8 cellular contexts compared by ENCODE assay signal in the genomic region with DNA sequence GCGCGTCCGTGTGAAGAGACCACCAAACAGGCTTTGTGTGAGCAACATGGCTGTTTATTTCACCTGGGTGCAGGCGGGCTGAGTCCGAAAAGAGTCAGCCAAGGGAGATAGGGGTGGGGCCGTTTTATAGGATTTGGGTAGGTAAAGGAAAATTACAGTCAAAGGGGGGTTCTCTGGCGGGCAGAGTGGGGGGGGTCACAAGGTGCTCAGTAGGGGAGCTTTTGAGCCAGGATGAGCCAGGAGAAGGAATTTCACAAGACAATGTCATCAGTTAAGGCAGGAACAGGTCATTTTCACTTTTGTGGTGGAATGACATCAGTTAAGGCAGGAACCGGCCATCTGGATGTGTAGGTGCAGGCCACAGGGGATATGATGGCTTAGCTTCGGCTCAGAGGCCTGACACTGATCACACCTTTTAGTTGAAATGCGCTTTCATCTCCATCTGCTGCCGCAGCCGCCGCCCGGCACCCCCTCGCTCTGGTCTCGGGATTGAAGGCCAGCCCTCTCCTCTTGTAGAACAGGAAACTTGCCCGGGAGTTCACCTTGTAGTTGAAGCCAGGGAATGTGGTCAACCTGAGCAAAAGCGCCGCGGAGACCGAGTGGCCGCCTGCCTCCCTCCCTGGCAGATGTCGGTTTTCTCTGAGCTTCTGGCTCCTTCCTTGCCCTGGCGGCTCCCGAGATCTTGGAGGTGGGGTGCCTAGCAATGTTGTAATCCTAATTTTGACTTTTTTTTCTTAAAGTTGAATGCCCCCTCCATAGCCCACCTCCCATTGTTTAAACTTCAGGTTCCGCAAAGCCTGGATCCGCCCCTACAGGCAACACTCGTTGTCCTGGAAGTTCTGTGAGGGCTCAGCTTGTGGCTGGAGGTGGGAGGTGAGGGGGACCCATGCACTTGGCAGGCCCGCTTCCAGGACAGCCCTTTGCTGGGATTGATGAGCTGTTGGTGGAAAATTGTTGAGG. TPM values are rescaled to one million over a fixed set of nuclear protein-coding genes. Genes with fewer than 3 reads are reported as not detected.
DNase-seq lines count a peak whose midpoint lies in the region; ATAC-seq and TF ChIP-seq lines count a peak whose summit lies in the region.
"Not testable (repeated sequence)": the region's sequence is repeated elsewhere in the genome, so short reads cannot be mapped to it uniquely, and the experiment has no call there.

No MANE protein-coding gene starts in this region.

- not testable (repeated sequence) for H3K9me3 ChIP-seq in T-helper 17 cell (ENCODE audit: control insufficient read depth, low read length, poor library complexity, severe bottlenecking); right lobe of liver; parathyroid adenoma (ENCODE audit: control insufficient read depth, low read length)

- H3K27me3 Mint-ChIP-seq in Calu3 (ENCODE audit: unreplicated experiment); T-helper 17 cell; brain; type B pancreatic cell: not testable (repeated sequence)

- not testable (repeated sequence) for ATAC-seq in T-helper 17 cell
- peak; percentile 14 to 42 (median 24) for ATAC-seq in right lobe of liver

- H3K4me2 ChIP-seq in parathyroid adenoma (ENCODE audit: low read length): peak overlapping the region; percentile 88

- H3K27me3 ChIP-seq in right lobe of liver; parathyroid adenoma (ENCODE audit: control insufficient read depth, insufficient read depth, low read length): not testable (repeated sequence)

- peak overlapping the region; percentile 75 to 89 (median 78) for H3K27ac ChIP-seq in right lobe of liver
- peak overlapping the region; percentile 61 for H3K27ac ChIP-seq in parathyroid adenoma

- peak overlapping the region; percentile 58 for H2AFZ ChIP-seq in parathyroid adenoma

- H3K4me1 Mint-ChIP-seq in Calu3 (ENCODE audit: low read depth, unreplicated experiment) (peaks cover 16% of the 10 kb centered on the region), brain (peaks cover 58% of the 10 kb centered on the region), type B pancreatic cell (ENCODE audit: unreplicated experiment) (peaks cover 31% of the 10 kb centered on the region)
- not testable (repeated sequence) for H3K4me1 Mint-ChIP-seq in T-helper 17 cell

- H3K36me3 ChIP-seq in right lobe of liver; parathyroid adenoma (ENCODE audit: control insufficient read depth, insufficient read depth, low read length): not testable (repeated sequence)

- peak overlapping the region; percentile 53 for H3K9ac ChIP-seq in parathyroid adenoma

- TF ChIP-seq POLR2A in right lobe of liver (IDR thresholded peaks at IDR 0.05): not testable (repeated sequence)

- H3K4me1 ChIP-seq in right lobe of liver: peaks cover 0 to 42% (median 23%) of the 10 kb centered on the region in 4 donors
- not testable (repeated sequence) for H3K4me1 ChIP-seq in parathyroid adenoma

- peaks cover 16% of the 10 kb centered on the region for H3K36me3 Mint-ChIP-seq in Calu3 (ENCODE audit: insufficient read depth, unreplicated experiment)
- H3K36me3 Mint-ChIP-seq in T-helper 17 cell (ENCODE audit: low read depth); type B pancreatic cell: not testable (repeated sequence)
- H3K36me3 Mint-ChIP-seq in brain: peaks cover 12% of the 10 kb centered on the region

- H3K79me2 ChIP-seq in parathyroid adenoma: not testable (repeated sequence)

- H3K4me3 Mint-ChIP-seq in Calu3 (ENCODE audit: low read depth, unreplicated experiment): peak overlapping the region; percentile 82
- H3K4me3 Mint-ChIP-seq in T-helper 17 cell: peak overlapping the region; percentile 89
- peak overlapping the region; percentile 91 to 95 (median 92) for H3K4me3 Mint-ChIP-seq in brain
- peak overlapping the region; percentile 94 for H3K4me3 Mint-ChIP-seq in type B pancreatic cell

- not testable (repeated sequence) for H3K9me3 Mint-ChIP-seq in Calu3 (ENCODE audit: low read depth, unreplicated experiment); brain; type B pancreatic cell

- intact Hi-C loops in Calu3 (cut with micrococcal nuclease; ENCODE audit: unreplicated experiment): loop anchor here (2.0 kb wide), 1 partner anchor 32 kb away; no protein-coding TSS in a partner anchor
- intact Hi-C loops in right lobe of liver (cut with DNase I): not testable (repeated sequence)

- DNase-seq in Calu3 (peak; percentile 60), LNCaP clone FGC (ENCODE audit: low read depth) (peak; percentile 49), fibroblast of pulmonary artery (ENCODE audit: low read depth) (peak; percentile 26), right lobe of liver (peak; percentile 62 to 83 (median 75))
- not testable (repeated sequence) for DNase-seq in T-helper 17 cell; type B pancreatic cell (ENCODE audit: extremely low spot score, unreplicated experiment)

- not testable (repeated sequence) for H3K27ac Mint-ChIP-seq in Calu3 (ENCODE audit: unreplicated experiment); T-helper 17 cell
- peak overlapping the region; percentile 91 to 95 (median 93) for H3K27ac Mint-ChIP-seq in brain
- peak overlapping the region; percentile 77 for H3K27ac Mint-ChIP-seq in type B pancreatic cell

- H3K4me3 ChIP-seq in LNCaP clone FGC (ENCODE audit: low read depth, low read length) (peak overlapping the region; percentile 70), fibroblast of pulmonary artery (replicated peaks; ENCODE audit: low read depth, low read length) (peak overlapping the region; percentile 72), right lobe of liver (peak overlapping the region; percentile 70 to 84 (median 76)), parathyroid adenoma (ENCODE audit: low read depth, low read length) (peak overlapping the region; percentile 60)

- not testable (repeated sequence) for BruUV-seq in Calu3 (replicated peaks; lab: Mats Ljungman, UMichigan)

- WGBS in right lobe of liver (ENCODE audit: insufficient coverage, low coverage, low lambda C conversion rate, missing lambda C conversion rate): 14% methylated on average over 17 of the region's 29 CpGs

- TF ChIP-seq CTCF in Calu3 (IDR thresholded peaks at IDR 0.05; ENCODE audit: unreplicated experiment) (peak; percentile 10), brain (conservative IDR thresholded peaks at IDR 0.05) (peak in 1 of 2 experiments; percentile 9)
- TF ChIP-seq CTCF in LNCaP clone FGC (IDR thresholded peaks at IDR 0.05; ENCODE audit: control insufficient read depth, extremely low read depth, insufficient read depth); fibroblast of pulmonary artery (IDR thresholded peaks at IDR 0.05; ENCODE audit: low read length, missing control alignments); right lobe of liver (IDR thresholded peaks at IDR 0.05); parathyroid adenoma (IDR thresholded peaks at IDR 0.05); type B pancreatic cell (conservative IDR thresholded peaks at IDR 0.05): not testable (repeated sequence)

- CTCF ChIA-PET in Calu3 (lab: Charles Lee): interaction anchor here (0.8 to 1.6 kb wide), 3 partner anchors 33 to 336 kb away, joined by 3 to 7 read pairs (median 3); a partner anchor contains a TSS

RNA-seq across cellular contexts. Expression of a gene that starts 0.9 kb away (rescaled TPM):
- 32.5 and 46.6 TPM in 2 replicates for total RNA-seq in Calu3 (2022)
- 1 to 10 TPM in 1 of 2 donors, under 1 TPM in 1; 0.94 to 1.3 TPM for total RNA-seq in T-helper 17 cell
- polyA plus RNA-seq in brain (ENCODE audit: insufficient read depth, low read depth, low replicate concordance): 238 TPM
- 1,000 to 10,000 TPM in 3 of 6 experiments, 100 to 1,000 TPM in 3; 331 to 4,402 (median 1,032) TPM for total RNA-seq in right lobe of liver
- 65.2 and 86.1 TPM in 2 replicates for total RNA-seq in type B pancreatic cell (ENCODE audit: low replicate concordance)

RNA-seq across cellular contexts. Expression of a gene that starts 33.2 kb away (rescaled TPM):
- total RNA-seq in Calu3 (2022): 264 and 312 TPM in 2 replicates
- total RNA-seq in T-helper 17 cell: 10 to 100 TPM; 85.5 to 87.6 TPM
- 251 TPM for polyA plus RNA-seq in brain (ENCODE audit: insufficient read depth, low read depth, low replicate concordance)
- total RNA-seq in right lobe of liver: 100 to 1,000 TPM; 132 to 150 (median 141) TPM
- total RNA-seq in type B pancreatic cell (ENCODE audit: low replicate concordance): 263 and 313 TPM in 2 replicates

Comparison
In these comparisons a context has a peak if more than half of its experiments do, and no peak if none do; other contexts are left out.
1. RNA of a gene that starts 0.9 kb away (total RNA-seq): 331 to 4,402 TPM in right lobe of liver, 65.2 to 86.1 TPM in type B pancreatic cell and 32.5 to 46.6 TPM in Calu3; 0.94 to 1.3 TPM in T-helper 17 cell; every median in the first group is over 10 times any median in the second.
2. Peak in every context shown above with its lines, with median percentiles within 50 percentile points of each other: H3K4me3 Mint-ChIP-seq and H3K4me3 ChIP-seq.